11 cellular contexts compared by ENCODE assay signal in genomic region chr11:47377571-47378010, GRCh38. TPM values are rescaled to one million over a fixed set of nuclear protein-coding genes. Genes with fewer than 3 reads are reported as not detected.
DNase-seq lines count a peak whose midpoint lies in the region; ATAC-seq and TF ChIP-seq lines count a peak whose summit lies in the region.
"Had no signal": no experiment of that assay in that cellular context is flagged by ENCODE, and none has a peak within 500 bp of the region (broad histone marks: within the 10 kb centered on the region; RNA-seq: fewer than 3 reads in every experiment).

No MANE protein-coding gene starts in this region.

- H3K27ac ChIP-seq in liver (ENCODE audit: low read depth in 1 of 2, low read length in 2 of 2): peak overlapping the region; percentile 72 to 75
- peak overlapping the region in 2 of 3 donors; percentile 20 to 60 for H3K27ac ChIP-seq in thyroid gland

- DNase-seq in activated B cell treated with CpG ODN at 0.5 μM for 24 hours (no peak), thyroid gland (no peak), NOMO-1 treated with dmso at 0.1 percent for 144 hours (lab: John Stamatoyannopoulos, UW; ENCODE audit: unreplicated experiment) (no peak), NCI-H446 (lab: John Stamatoyannopoulos, UW) (no peak)
- DNase-seq: activated CD4-positive, alpha-beta T cell treated with anti-CD3 and anti-CD28 coated beads, Interleukin-2, amount 50 U/mL, for 1 hour; NCI-H146 had no signal

- H3K36me3 ChIP-seq in liver (ENCODE audit: control insufficient read depth in 4 of 4, insufficient read depth in 3 of 4, low read depth in 1 of 4, low read length in 3 of 4) (no peaks in the 10 kb centered on the region), thyroid gland (no peaks in the 10 kb centered on the region)

- peak overlapping the region; percentile 25 to 39 (median 32) for H3K4me3 ChIP-seq in liver (ENCODE audit: low read depth in 1 of 3, low read length in 3 of 3)
- no peak overlapping the region for H3K4me3 ChIP-seq in thyroid gland (replicated peaks in 1 of 3)
- H3K4me3 ChIP-seq: body of pancreas had no signal

- H3K4me1 ChIP-seq in liver (ENCODE audit: control insufficient read depth in 4 of 4, insufficient read depth in 4 of 4, low read length in 3 of 4): peaks cover 0 to 2% (median under 1%) of the 10 kb centered on the region in 4 donors
- peaks cover 19 to 28% of the 10 kb centered on the region in 2 donors for H3K4me1 ChIP-seq in thyroid gland
- H3K4me1 ChIP-seq: body of pancreas had no signal

- H3K27me3 ChIP-seq in liver (ENCODE audit: control insufficient read depth in 4 of 4, insufficient read depth in 4 of 4, low read length in 3 of 4) (no peaks in the 10 kb centered on the region), thyroid gland (no peaks in the 10 kb centered on the region)
- H3K27me3 ChIP-seq: body of pancreas had no signal

- TF ChIP-seq POLR2A in thyroid gland (IDR thresholded peaks at IDR 0.05): no peak

- ATAC-seq in HG03045 (IDR thresholded peaks at IDR 0.05; ENCODE audit: unreplicated experiment) (peak; percentile 15), activated B cell treated with CpG ODN at 0.5 μM for 24 hours (ENCODE audit: low read depth) (peak; percentile 6), GM18517 (IDR thresholded peaks at IDR 0.05; ENCODE audit: unreplicated experiment) (no peak)
- ATAC-seq: body of pancreas had no signal

- peaks cover 45% of the 10 kb centered on the region for H3K4me1 Mint-ChIP-seq in activated B cell treated with CpG ODN at 0.5 μM for 24 hours

- no peak for TF ChIP-seq RAD21 in liver (IDR thresholded peaks at IDR 0.05)

- H3K27ac Mint-ChIP-seq in activated B cell treated with CpG ODN at 0.5 μM for 24 hours: no peak overlapping the region

- POLR2A ChIA-PET in activated B cell treated with CpG ODN at 0.5 μM for 24 hours (lab: Charles Lee): interaction anchor here (0.6 to 3.9 kb wide), 12 partner anchors 14 to 1063 kb away, joined by 3 to 106 read pairs (median 6); partner anchors contain the start of genes DDB2, PSMC3 and SLC39A13

- H3K4me3 Mint-ChIP-seq in activated B cell treated with CpG ODN at 0.5 μM for 24 hours: peak overlapping the region; percentile 94

- H3K27me3 Mint-ChIP-seq in activated B cell treated with CpG ODN at 0.5 μM for 24 hours: no peaks in the 10 kb centered on the region

- no peaks in the 10 kb centered on the region for H3K9me3 Mint-ChIP-seq in activated B cell treated with CpG ODN at 0.5 μM for 24 hours

- H3K9ac ChIP-seq in liver (ENCODE audit: low read depth in 1 of 2, low read length in 2 of 2): peak overlapping the region in 1 of 2 donors; percentile 58

- CTCF ChIA-PET in activated B cell treated with CpG ODN at 0.5 μM for 24 hours (lab: Charles Lee): interaction anchor here (1.3 to 1.7 kb wide), 2 partner anchors 16 to 34 kb away, joined by 6 to 11 read pairs; no protein-coding TSS in a partner anchor

- peaks cover 40% of the 10 kb centered on the region for H3K36me3 Mint-ChIP-seq in activated B cell treated with CpG ODN at 0.5 μM for 24 hours (ENCODE audit: low read depth)

- no peak for TF ChIP-seq CTCF in activated B cell treated with CpG ODN at 0.5 μM for 24 hours (IDR thresholded peaks at IDR 0.05)
- TF ChIP-seq CTCF in liver (IDR thresholded peaks at IDR 0.05; ENCODE audit: low read depth, low read length, missing input control): no peak
- no peak for TF ChIP-seq CTCF in thyroid gland (IDR thresholded peaks at IDR 0.05)

- intact Hi-C loops in activated B cell treated with CpG ODN at 0.5 μM for 24 hours (cut with micrococcal nuclease) (loop anchor here (1.0 to 5.0 kb wide), 7 partner anchors 17 to 476 kb away; partner anchors contain the start of genes CELF1, PSMC3 and SLC39A13), thyroid gland (cut with DNase I) (no loop called here)

- no peaks in the 10 kb centered on the region for H3K9me3 ChIP-seq in liver (ENCODE audit: control insufficient read depth in 4 of 4, low read length in 3 of 4)
- H3K9me3 ChIP-seq in thyroid gland: no peaks in the 10 kb centered on the region
- H3K9me3 ChIP-seq: body of pancreas had no signal

- WGBS in liver: 82% methylated on average over 5 of the region's 5 CpGs
- WGBS in thyroid gland, 2 donors: 92 to 95% methylated on average over 5 of the region's 5 CpGs

TF ChIP-seq in liver, 16 proteins besides CTCF, POLR2A, EP300 and RAD21:
- TF ChIP-seq GABPA (IDR thresholded peaks at IDR 0.05 in 1 of 2, conservative IDR thresholded peaks at IDR 0.05 in 1 of 2) (no peak), JUND (IDR thresholded peaks at IDR 0.05) (no peak), ZBTB33 (IDR thresholded peaks at IDR 0.05) (no peak), NR2F2 (IDR thresholded peaks at IDR 0.05) (no peak), HNF4A (conservative IDR thresholded peaks at IDR 0.05) (no peak), SP1 (IDR thresholded peaks at IDR 0.05) (no peak), HNF4G (IDR thresholded peaks at IDR 0.05) (no peak), YY1 (IDR thresholded peaks at IDR 0.05) (no peak), RXRA (IDR thresholded peaks at IDR 0.05) (no peak), EGR1 (IDR thresholded peaks at IDR 0.05; ENCODE audit: low read depth in 2 of 2) (no peak), TAF1 (conservative IDR thresholded peaks at IDR 0.05) (no peak), MAX (IDR thresholded peaks at IDR 0.05) (no peak), FOXA1 (IDR thresholded peaks at IDR 0.05) (no peak), REST (IDR thresholded peaks at IDR 0.05) (no peak), ATF3 (IDR thresholded peaks at IDR 0.05) (no peak), FOXA2 (IDR thresholded peaks at IDR 0.05) (no peak)
TF ChIP-seq in liver: peak in this region for 0.

RNA-seq across cellular contexts. Expression of gene SPI1, which starts 0.8 kb away (rescaled TPM):
- total RNA-seq in activated B cell treated with CpG ODN at 0.5 μM for 24 hours (63.9 and 68.8 TPM in 2 replicates), liver (10 to 100 TPM; 12.5 to 14.2 TPM), thyroid gland (10 to 100 TPM in 1 of 4 donors, 1 to 10 TPM in 3; 4.8 to 18.0 (median 5.8) TPM)
- 10 to 100 TPM in 1 of 2 donors, 1 to 10 TPM in 1; 2.3 to 14.4 TPM for polyA plus RNA-seq in liver
- total RNA-seq: Daoy had no signal

RNA-seq across cellular contexts. Expression of gene MYBPC3, which starts 25.1 kb away (rescaled TPM):
- 0.46 and 0.69 TPM in 2 replicates for total RNA-seq in activated B cell treated with CpG ODN at 0.5 μM for 24 hours
- total RNA-seq in liver: under 1 TPM in 1 of 2 donors, not detected in 1; 0.25 TPM
- under 1 TPM in 1 of 2 donors, not detected in 1; 0.01 TPM for polyA plus RNA-seq in liver
- not detected for total RNA-seq in thyroid gland
- total RNA-seq: body of pancreas, Daoy had no signal

RNA-seq across cellular contexts. Expression of gene SLC39A13, which starts 30.8 kb away (rescaled TPM):
- total RNA-seq in activated B cell treated with CpG ODN at 0.5 μM for 24 hours (27.5 and 28.2 TPM in 2 replicates), liver (10 to 100 TPM in 1 of 2 donors, 1 to 10 TPM in 1; 8.2 to 13.0 TPM), thyroid gland (10 to 100 TPM; 51.3 to 84.3 (median 66.8) TPM)
- 10 to 100 TPM in 1 of 2 donors, 1 to 10 TPM in 1; 8.4 to 17.5 TPM for polyA plus RNA-seq in liver

RNA-seq across cellular contexts. Expression of gene PSMC3, which starts 48.6 kb away (rescaled TPM):
- 101 and 126 TPM in 2 replicates for total RNA-seq in activated B cell treated with CpG ODN at 0.5 μM for 24 hours
- 10 to 100 TPM; 58.0 to 96.6 TPM for total RNA-seq in liver
- 100 to 1,000 TPM; 110 TPM for polyA plus RNA-seq in liver
- total RNA-seq in thyroid gland: 100 to 1,000 TPM in 2 of 4 donors, 10 to 100 TPM in 2; 92.7 to 240 (median 123) TPM

Comparison
In these comparisons a context has a peak if more than half of its experiments do, and no peak if none do; other contexts are left out.
1. H3K4me3 ChIP-seq: peak in liver (3 of 3); none in thyroid gland (0 of 3).